Comparison of ENCODE assay signal across 1 cellular context in genomic region chr2:231017250-231017636, GRCh38.
A peak's percentile ranks its signal among the peaks of the same experiment; 100 is the strongest.
TF ChIP-seq lines count a peak whose summit lies in the region.

No MANE protein-coding gene starts in this region.

TF ChIP-seq in HepG2, 621 proteins besides CTCF, POLR2A, EP300 and RAD21:
- TF ChIP-seq KDM5A (IDR thresholded peaks at IDR 0.05; ENCODE audit: borderline replicate concordance, low read length) = no peak
- 0 out of 2 replicates have a peak, but pooled peaks have one; percentile 28 for TF ChIP-seq NFYC (CRISPR knock-in tag; IDR thresholded peaks at IDR 0.05)
- TF ChIP-seq ZNF432 (CRISPR knock-in tag; IDR thresholded peaks at IDR 0.05; ENCODE audit: borderline replicate concordance) = no peak
- TF ChIP-seq DNMT3B (CRISPR knock-in tag; conservative IDR thresholded peaks at IDR 0.05) = no peak
- no peak for TF ChIP-seq FOXA3 (CRISPR knock-in tag; IDR thresholded peaks at IDR 0.05)
- TF ChIP-seq ELF3 (CRISPR knock-in tag; IDR thresholded peaks at IDR 0.05) = no peak
- 0 out of 2 replicates have a peak, but pooled peaks have one; percentile 3 for TF ChIP-seq TFAP4 (IDR thresholded peaks at IDR 0.05; ENCODE audit: borderline replicate concordance, low read depth)
- peak; percentile 43; the same call in 1 of the 2 replicates for TF ChIP-seq ZNF143 (CRISPR knock-in tag; IDR thresholded peaks at IDR 0.05)
- TF ChIP-seq NFYB (CRISPR knock-in tag; IDR thresholded peaks at IDR 0.05) = peak; percentile 47
- peak; percentile 77 for TF ChIP-seq LCORL (IDR thresholded peaks at IDR 0.05)
- TF ChIP-seq LCORL (CRISPR knock-in tag; IDR thresholded peaks at IDR 0.05) = no peak
